21 cellular contexts compared by ENCODE assay signal in the genomic region with DNA sequence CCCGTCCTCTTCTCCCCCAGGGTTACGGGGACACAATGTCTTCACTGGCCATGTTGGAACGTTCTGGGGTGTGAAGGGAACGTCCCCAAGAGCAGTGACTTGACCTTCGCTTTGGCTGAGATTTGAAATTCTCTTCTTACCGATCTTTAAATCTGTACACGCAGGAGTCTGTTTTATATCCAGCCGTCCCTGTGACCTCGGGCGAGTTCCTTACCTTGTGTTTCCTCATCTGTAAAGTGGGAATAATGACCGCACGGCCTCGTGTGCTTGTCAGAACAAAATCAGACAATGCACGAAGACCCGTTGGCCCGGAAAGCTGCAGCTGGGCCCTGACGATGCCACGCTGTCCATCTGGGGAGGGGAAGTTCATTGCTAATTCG.
DNase-seq lines count a peak whose midpoint lies in the region; ATAC-seq, FAIRE-seq and TF ChIP-seq lines count a peak whose summit lies in the region.
"Had no signal": no experiment of that assay in that cellular context is flagged by ENCODE, and none has a peak within 500 bp of the region (broad histone marks: within the 10 kb centered on the region; RNA-seq: fewer than 3 reads in every experiment).

No MANE protein-coding gene starts in this region.

- BruUV-seq in PC-9 (replicated peaks; lab: Mats Ljungman, UMichigan), result TSS peak; percentile 74
- no TSS peak for BruUV-seq in endothelial cell of umbilical vein (replicated peaks; lab: Mats Ljungman, UMichigan)

- H3K36me3 Mint-ChIP-seq in neural progenitor cell, result peaks cover 2% of the 10 kb centered on the region
- H3K36me3 Mint-ChIP-seq in CD8-positive, alpha-beta T cell, result no peaks in the 10 kb centered on the region

- H2AFZ ChIP-seq in PC-9, result no peak overlapping the region
- no peak overlapping the region for H2AFZ ChIP-seq in endothelial cell of umbilical vein (ENCODE audit: low read depth, low read length)
- H2AFZ ChIP-seq in neural progenitor cell (replicated peaks), result no peak overlapping the region

- H3F3A ChIP-seq in PC-9 (ENCODE audit: insufficient read depth, low read depth) (peaks cover 27% of the 10 kb centered on the region; the same call in 1 of the 2 replicates), neural progenitor cell (ENCODE audit: low read depth) (peaks cover 26% of the 10 kb centered on the region)

- no peak overlapping the region for H3K27ac ChIP-seq in BLaER1 treated with 17β-estradiol and CSF1 and Interleukin-3, amounts not matched to agents 10 nM and 100 nM
- H3K27ac ChIP-seq in PC-9, result peak overlapping the region; percentile 99
- no peak overlapping the region for H3K27ac ChIP-seq in endothelial cell of umbilical vein (ENCODE audit: insufficient read depth, low read depth, low read length)
- no peak overlapping the region for H3K27ac ChIP-seq in neural progenitor cell
- H3K27ac ChIP-seq in CD8-positive, alpha-beta T cell (ENCODE audit: low read depth, low read length), result no peak overlapping the region
- H3K27ac ChIP-seq in left lung, result no peak overlapping the region

- H3K4me1 ChIP-seq in BLaER1 treated with 17β-estradiol and CSF1 and Interleukin-3, amounts not matched to agents 10 nM and 100 nM, result peaks cover 22 to 39% (median 29%) of the 10 kb centered on the region in 10 experiments
- peaks cover 45% of the 10 kb centered on the region for H3K4me1 ChIP-seq in PC-9 (replicated peaks; ENCODE audit: insufficient read depth)
- peaks cover 11% of the 10 kb centered on the region for H3K4me1 ChIP-seq in endothelial cell of umbilical vein (ENCODE audit: control insufficient read depth, extremely low read depth, insufficient read depth, low read length)
- peaks cover 62% of the 10 kb centered on the region for H3K4me1 ChIP-seq in neural progenitor cell
- H3K4me1 ChIP-seq in CD8-positive, alpha-beta T cell (ENCODE audit: insufficient read depth, low read length), result no peaks in the 10 kb centered on the region
- no peaks in the 10 kb centered on the region for H3K4me1 ChIP-seq in left lung
- H3K4me1 ChIP-seq: Peyer's patch had no signal

- ATAC-seq in CD8-positive, alpha-beta T cell, result no peak
- ATAC-seq in left lung (no peak), GM19324 (IDR thresholded peaks at IDR 0.05; ENCODE audit: low FRiP score, unreplicated experiment) (no peak)

- peak overlapping the region; percentile 94 for H3K27ac Mint-ChIP-seq in neural progenitor cell
- no peak overlapping the region for H3K27ac Mint-ChIP-seq in CD8-positive, alpha-beta T cell
- H3K27ac Mint-ChIP-seq: CD4-positive, alpha-beta T cell had no signal

- H3K9me2 ChIP-seq in PC-9 (ENCODE audit: insufficient read depth), result no peaks in the 10 kb centered on the region

- H3K9me1 ChIP-seq in endothelial cell of umbilical vein (replicated peaks; ENCODE audit: control insufficient read depth, extremely low read depth, insufficient read depth, low read length), result no peaks in the 10 kb centered on the region

- peak; percentile 26 for FAIRE-seq in endothelial cell of umbilical vein (lab: Jason Lieb, UNC)
- FAIRE-seq: A549, D721Med, GM12892, GM19239, K562 had no signal

- H3K27me3 ChIP-seq in BLaER1 treated with 17β-estradiol and CSF1 and Interleukin-3, amounts not matched to agents 10 nM and 100 nM, result no peaks in the 10 kb centered on the region
- H3K27me3 ChIP-seq in PC-9 (ENCODE audit: insufficient read depth, low read depth) (no peaks in the 10 kb centered on the region), endothelial cell of umbilical vein (ENCODE audit: control insufficient read depth in 2 of 2, insufficient read depth in 2 of 2, low read length in 2 of 2) (peaks cover 3 to 7% of the 10 kb centered on the region in 2 experiments), neural progenitor cell (no peaks in the 10 kb centered on the region), left lung (peaks cover 0 to 41% of the 10 kb centered on the region in 2 donors)
- H3K27me3 ChIP-seq in CD8-positive, alpha-beta T cell (ENCODE audit: insufficient read depth, low read length), result no peaks in the 10 kb centered on the region
- H3K27me3 ChIP-seq: Peyer's patch had no signal

- no peak for TF ChIP-seq POLR2A in endothelial cell of umbilical vein (IDR thresholded peaks at IDR 0.05; ENCODE audit: low read depth, low read length)

- dilution Hi-C loops in endothelial cell of umbilical vein (cut with MboI; ENCODE audit: extremely low pct_ligation_motif_present, low sequenced_read_pairs), result no loop called here

- H3K9ac ChIP-seq in BLaER1 treated with 17β-estradiol and CSF1 and Interleukin-3, amounts not matched to agents 10 nM and 100 nM, result no peak overlapping the region
- H3K9ac ChIP-seq in endothelial cell of umbilical vein (replicated peaks; ENCODE audit: extremely low read depth, insufficient read depth, low read length), result no peak overlapping the region
- H3K9ac ChIP-seq in neural progenitor cell, result no peak overlapping the region

- peak overlapping the region; percentile 71 for H3K4me3 Mint-ChIP-seq in neural progenitor cell
- H3K4me3 Mint-ChIP-seq in CD8-positive, alpha-beta T cell, result no peak overlapping the region
- H3K4me3 Mint-ChIP-seq: CD4-positive, alpha-beta T cell had no signal

- intact Hi-C loops in PC-9 (cut with micrococcal nuclease; ENCODE audit: unreplicated experiment) (loop anchor here (5.0 kb wide), 1 partner anchor 236 kb away; no protein-coding TSS in a partner anchor), endothelial cell of umbilical vein (cut with micrococcal nuclease) (no loop called here), left lung (cut with DNase I) (no loop called here)
- intact Hi-C loops in CD8-positive, alpha-beta T cell (cut with DNase I, micrococcal nuclease), result no loop called here

- H3K27me3 Mint-ChIP-seq in neural progenitor cell (ENCODE audit: insufficient read depth, low read depth), result peaks cover 25% of the 10 kb centered on the region
- H3K27me3 Mint-ChIP-seq in CD8-positive, alpha-beta T cell (ENCODE audit: low read depth), result peaks cover 13% of the 10 kb centered on the region

- H3K4me3 ChIP-seq in BLaER1 treated with 17β-estradiol and CSF1 and Interleukin-3, amounts not matched to agents 10 nM and 100 nM, result no peak overlapping the region
- H3K4me3 ChIP-seq in PC-9, result peak overlapping the region; percentile 57; the same call in 1 of the 2 replicates
- no peak overlapping the region for H3K4me3 ChIP-seq in endothelial cell of umbilical vein (replicated peaks in 1 of 3; ENCODE audit: insufficient read depth in 1 of 3, low read depth in 1 of 3, low read length in 3 of 3)
- H3K4me3 ChIP-seq in neural progenitor cell, result no peak overlapping the region
- no peak overlapping the region for H3K4me3 ChIP-seq in CD8-positive, alpha-beta T cell (ENCODE audit: low read depth, low read length)
- H3K4me3 ChIP-seq in left lung, result no peak overlapping the region
- H3K4me3 ChIP-seq: A549, K562, Peyer's patch had no signal

- TF ChIP-seq CTCF in PC-9 (conservative IDR thresholded peaks at IDR 0.05) (no peak), endothelial cell of umbilical vein (IDR thresholded peaks at IDR 0.05; ENCODE audit: extremely low read depth in 1 of 2, insufficient read depth in 1 of 2, low read depth in 1 of 2, low read length in 2 of 2) (no peak), neural progenitor cell (IDR thresholded peaks at IDR 0.05) (no peak), left lung (IDR thresholded peaks at IDR 0.05) (no peak)
- TF ChIP-seq CTCF in CD8-positive, alpha-beta T cell (IDR thresholded peaks at IDR 0.05), result no peak

- H3K9me3 ChIP-seq in BLaER1 treated with 17β-estradiol and CSF1 and Interleukin-3, amounts not matched to agents 10 nM and 100 nM (replicated peaks in 1 of 11), result no peaks in the 10 kb centered on the region
- H3K9me3 ChIP-seq in PC-9 (ENCODE audit: insufficient read depth, low read depth) (no peaks in the 10 kb centered on the region), endothelial cell of umbilical vein (replicated peaks; ENCODE audit: control insufficient read depth, insufficient read depth, low read length) (no peaks in the 10 kb centered on the region), neural progenitor cell (ENCODE audit: low read depth) (no peaks in the 10 kb centered on the region), left lung (no peaks in the 10 kb centered on the region)
- H3K9me3 ChIP-seq in CD8-positive, alpha-beta T cell (ENCODE audit: low read length), result no peaks in the 10 kb centered on the region
- H3K9me3 ChIP-seq: A549, Peyer's patch had no signal

- peaks cover 83% of the 10 kb centered on the region for H3K4me1 Mint-ChIP-seq in neural progenitor cell
- peaks cover 3% of the 10 kb centered on the region for H3K4me1 Mint-ChIP-seq in CD8-positive, alpha-beta T cell (ENCODE audit: low read depth)

- peaks cover 20% of the 10 kb centered on the region for H3K79me2 ChIP-seq in PC-9 (ENCODE audit: low read depth)
- H3K79me2 ChIP-seq in endothelial cell of umbilical vein (ENCODE audit: control insufficient read depth, insufficient read depth, low read length), result no peaks in the 10 kb centered on the region
- no peaks in the 10 kb centered on the region for H3K79me2 ChIP-seq in neural progenitor cell (ENCODE audit: low read depth)

- H3K9me3 Mint-ChIP-seq in neural progenitor cell, result no peaks in the 10 kb centered on the region
- no peaks in the 10 kb centered on the region for H3K9me3 Mint-ChIP-seq in CD8-positive, alpha-beta T cell
- H3K9me3 Mint-ChIP-seq: CD4-positive, alpha-beta T cell had no signal

- CTCF ChIA-PET in PC-9 (lab: Charles Lee) (interaction anchor here (0.7 kb wide), 1 partner anchor 10 kb away, joined by 3 read pairs; no protein-coding TSS in a partner anchor), endothelial cell of umbilical vein (lab: Charles Lee) (no interaction called here)
- CTCF ChIA-PET in CD8-positive, alpha-beta T cell (lab: Charles Lee), result no interaction called here

- peak in 1 of 2 experiments; percentile 42 for DNase-seq in PC-9
- DNase-seq in endothelial cell of umbilical vein (ENCODE audit: low read depth, low spot score), result no peak
- no peak for DNase-seq in neural progenitor cell (ENCODE audit: low spot score)
- DNase-seq in CD8-positive, alpha-beta T cell, result no peak
- no peak for DNase-seq in left lung
- DNase-seq in NCI-H345 (lab: John Stamatoyannopoulos, UW), result no peak
- DNase-seq: AML-193; CD4-positive, alpha-beta T cell; DND-41; GDM1; NCI-H1436 treated with DMSO at 0.1 percent for 48 hours; NCI-H2081 treated with DMSO at 0.1 percent for 48 hours; Peyer's patch; SIG-M5 had no signal

- no peaks in the 10 kb centered on the region for H3K36me3 ChIP-seq in BLaER1 treated with 17β-estradiol and CSF1 and Interleukin-3, amounts not matched to agents 10 nM and 100 nM
- H3K36me3 ChIP-seq in PC-9 (ENCODE audit: low read depth), result no peaks in the 10 kb centered on the region
- no peaks in the 10 kb centered on the region for H3K36me3 ChIP-seq in endothelial cell of umbilical vein (ENCODE audit: control insufficient read depth in 2 of 2, extremely low read depth in 1 of 2, insufficient read depth in 2 of 2, low read length in 2 of 2)
- no peaks in the 10 kb centered on the region for H3K36me3 ChIP-seq in neural progenitor cell
- H3K36me3 ChIP-seq in CD8-positive, alpha-beta T cell (ENCODE audit: insufficient read depth, low read length), result no peaks in the 10 kb centered on the region
- H3K36me3 ChIP-seq in left lung, result no peaks in the 10 kb centered on the region
- H3K36me3 ChIP-seq: Peyer's patch had no signal

- no peaks in the 10 kb centered on the region for H4K20me1 ChIP-seq in BLaER1 treated with 17β-estradiol and CSF1 and Interleukin-3, amounts not matched to agents 10 nM and 100 nM
- H4K20me1 ChIP-seq in PC-9 (ENCODE audit: insufficient read depth) (no peaks in the 10 kb centered on the region), endothelial cell of umbilical vein (replicated peaks; ENCODE audit: control insufficient read depth, extremely low read depth, insufficient read depth, low read length) (no peaks in the 10 kb centered on the region), neural progenitor cell (ENCODE audit: low read depth) (peaks cover 11% of the 10 kb centered on the region)

- POLR2A ChIA-PET in PC-9 (lab: Charles Lee; ENCODE audit: unreplicated experiment), result interaction anchor here (0.7 kb wide), 1 partner anchor 591 kb away, joined by 3 read pairs; no protein-coding TSS in a partner anchor
- POLR2A ChIA-PET in endothelial cell of umbilical vein (lab: Charles Lee), result no interaction called here
- POLR2A ChIA-PET in CD8-positive, alpha-beta T cell (lab: Charles Lee), result no interaction called here

- peak overlapping the region in 7 of 11 experiments; percentile 56 to 90 (median 76); a peak in 6 of 22 replicates for H3K4me2 ChIP-seq in BLaER1 treated with 17β-estradiol and CSF1 and Interleukin-3, amounts not matched to agents 10 nM and 100 nM
- H3K4me2 ChIP-seq in PC-9 (peak overlapping the region; percentile 88), endothelial cell of umbilical vein (ENCODE audit: insufficient read depth, low read length) (no peak overlapping the region), neural progenitor cell (peak overlapping the region; percentile 63)
